Comparison of ENCODE assay signal across 21 cellular contexts in genomic region chr12:70736775-70737174, GRCh38.
"Had no signal": no experiment of that assay in that cellular context is flagged by ENCODE, and none has a peak within 500 bp of the region (broad histone marks: within the 10 kb centered on the region; RNA-seq: fewer than 3 reads in every experiment).

No MANE protein-coding gene starts in this region.

- H3K27me3 ChIP-seq: hepatocyte, neutrophil, upper lobe of right lung, vagina had no signal

- DNase-seq: effector CD4-positive, alpha-beta T cell; endodermal cell; erythroblast; foreskin melanocyte; head of caudate nucleus; kidney; left cardiac atrium; left ventricle myocardium superior; mesenchymal stem cell; midbrain; naive thymus-derived CD4-positive, alpha-beta T cell; nephron progenitor cell; stimulated activated CD4-positive, alpha-beta T cell treated with anti-CD3 and anti-CD28 coated beads, Interleukin-2, amount 100 ng/mL, for 24 hours; stimulated activated CD4-positive, alpha-beta T cell treated with anti-CD3 and anti-CD28 coated beads, Interleukin-4, amount 100 ng/mL, for 4 hours; stimulated activated naive CD4-positive, alpha-beta T cell treated with Interleukin-2 at 50 U/mL for 16 hours; upper lobe of right lung had no signal

- H3K4me3 Mint-ChIP-seq: endodermal cell; naive thymus-derived CD4-positive, alpha-beta T cell; nephron progenitor cell had no signal

- H3K36me3 Mint-ChIP-seq: naive thymus-derived CD4-positive, alpha-beta T cell had no signal

- H3K9me3 ChIP-seq: neutrophil, upper lobe of right lung, vagina had no signal

- H3K4me3 ChIP-seq: hepatocyte, lung, upper lobe of right lung, vagina had no signal

- H3K36me3 ChIP-seq: neutrophil, upper lobe of right lung, vagina had no signal

- H3K4me1 ChIP-seq: upper lobe of right lung, vagina had no signal

- H3K4me2 ChIP-seq: hepatocyte had no signal

- H3K27ac ChIP-seq: hepatocyte, neutrophil, upper lobe of right lung, vagina had no signal

- H2AFZ ChIP-seq: hepatocyte had no signal

- H3K27ac Mint-ChIP-seq: endodermal cell; naive thymus-derived CD4-positive, alpha-beta T cell; nephron progenitor cell had no signal

- H3K4me1 Mint-ChIP-seq: endodermal cell; naive thymus-derived CD4-positive, alpha-beta T cell had no signal

- ATAC-seq: left cardiac atrium; left ventricle myocardium superior; naive thymus-derived CD4-positive, alpha-beta T cell; sciatic nerve; upper lobe of right lung had no signal
